Comparison of ENCODE assay signal across 28 cellular contexts in the genomic region with DNA sequence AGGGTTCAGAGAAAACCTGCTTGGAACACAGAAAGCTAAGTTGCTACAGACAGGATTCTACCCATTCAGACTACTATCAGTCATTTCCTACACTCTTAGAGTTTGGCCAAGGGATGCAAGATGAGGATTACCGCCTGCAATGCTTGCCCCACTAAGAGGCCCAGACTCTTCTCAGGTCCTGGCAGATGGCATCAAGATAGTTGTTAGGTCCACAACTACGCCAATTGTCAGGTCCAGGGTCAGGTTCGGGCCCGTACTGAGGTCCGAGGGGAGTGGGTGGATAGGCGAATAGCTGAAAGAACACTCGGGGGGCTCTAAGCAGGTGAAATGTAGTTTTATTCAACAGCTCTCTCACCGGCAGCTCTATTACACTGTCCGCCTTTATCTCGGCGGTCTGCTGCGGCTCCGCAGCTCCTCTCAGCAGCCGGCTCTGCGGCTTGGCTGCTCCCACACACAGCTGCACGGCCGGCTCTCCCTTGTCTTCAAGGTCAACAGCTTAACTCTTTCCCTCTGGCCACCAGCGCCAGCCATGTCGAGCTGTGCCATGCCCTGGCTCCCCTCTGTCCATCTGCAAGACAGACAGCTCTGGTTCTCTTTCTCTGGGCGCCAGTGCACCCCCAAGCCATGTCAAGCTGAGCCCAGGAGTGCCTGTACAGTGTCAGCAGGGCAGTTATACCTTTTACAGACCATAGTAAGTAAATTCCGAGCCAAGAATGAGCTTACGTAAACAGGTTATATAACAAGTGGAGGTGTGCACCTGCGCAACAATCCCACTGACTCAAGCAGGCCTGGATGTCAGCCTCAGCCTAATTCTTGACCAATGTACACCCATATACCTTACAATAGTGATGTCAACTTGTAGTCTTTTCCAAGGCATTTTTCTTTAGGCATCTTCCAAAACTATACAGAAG. TPM values are rescaled to one million over a fixed set of nuclear protein-coding genes. Genes with fewer than 3 reads are reported as not detected.
DNase-seq lines count a peak whose midpoint lies in the region; ATAC-seq and TF ChIP-seq lines count a peak whose summit lies in the region.
"Had no signal": no experiment of that assay in that cellular context is flagged by ENCODE, and none has a peak within 500 bp of the region (broad histone marks: within the 10 kb centered on the region; RNA-seq: fewer than 3 reads in every experiment).

No MANE protein-coding gene starts in this region.

- H3K4me1 ChIP-seq in hepatocyte (ENCODE audit: insufficient read depth): peaks cover 6% of the 10 kb centered on the region
- H3K4me1 ChIP-seq: esophagus squamous epithelium, gastroesophageal sphincter, stomach, tibial nerve had no signal

- H3K9ac ChIP-seq in neural cell (ENCODE audit: low read length): no peak overlapping the region

- H3K27me3 ChIP-seq in hepatocyte: no peaks in the 10 kb centered on the region
- H3K27me3 ChIP-seq in neural cell (ENCODE audit: insufficient read depth, low read depth, low read length): no peaks in the 10 kb centered on the region
- H3K27me3 ChIP-seq: esophagus squamous epithelium, gastroesophageal sphincter, stomach, tibial nerve had no signal

- peaks cover 6% of the 10 kb centered on the region; the same call in 1 of the 2 replicates for H3K27me3 Mint-ChIP-seq in WTC11 (ENCODE audit: low read depth)
- H3K27me3 Mint-ChIP-seq in type B pancreatic cell: no peaks in the 10 kb centered on the region

- H3K9me2 ChIP-seq in hepatocyte (replicated peaks; ENCODE audit: insufficient read depth) (no peaks in the 10 kb centered on the region), neural cell (ENCODE audit: insufficient read depth, low read length) (no peaks in the 10 kb centered on the region)

- peaks cover 29% of the 10 kb centered on the region for H3K4me1 Mint-ChIP-seq in WTC11
- peaks cover 33% of the 10 kb centered on the region for H3K4me1 Mint-ChIP-seq in type B pancreatic cell (ENCODE audit: unreplicated experiment)
- H3K4me1 Mint-ChIP-seq: activated B cell treated with CpG ODN at 0.5 μM for 24 hours; activated naive CD8-positive, alpha-beta T cell treated with anti-CD3 and anti-CD28 coated beads, Interleukin-2, amount 10 ng/mL, durations not matched to agents 7 days and 5 days; IgD-negative memory B cell had no signal

- DNase-seq in WTC11 (ENCODE audit: low spot score) (no peak), hepatocyte (ENCODE audit: low spot score) (peak; percentile 37), type B pancreatic cell (ENCODE audit: extremely low spot score, unreplicated experiment) (no peak), NOMO-1 treated with DMSO at 0.1 percent for 48 hours (lab: John Stamatoyannopoulos, UW; ENCODE audit: unreplicated experiment) (no peak), GOT3 (lab: John Stamatoyannopoulos, UW) (no peak), GM03348 (ENCODE audit: low spot score) (no peak)
- DNase-seq: activated B cell treated with CpG ODN at 0.5 μM for 24 hours; activated CD4-positive, alpha-beta memory T cell treated with anti-CD3 and anti-CD28 coated beads for 36 hours; activated effector memory CD4-positive, alpha-beta T cell treated with Interleukin-2 at 50 U/mL for 16 hours; activated naive CD8-positive, alpha-beta T cell treated with anti-CD3 and anti-CD28 coated beads, Interleukin-2, amount 10 ng/mL, durations not matched to agents 7 days and 5 days; CD4-positive, alpha-beta T cell; cortex of kidney; endodermal cell; esophagus squamous epithelium; islet precursor cell; NCI-H2081; NCI-H226; occipital lobe; PC-3; right cardiac atrium; stomach; T-helper 9 cell had no signal

- 68% methylated on average over 23 of the region's 23 CpGs for WGBS in hepatocyte (ENCODE audit: low lambda C conversion rate, missing lambda C conversion rate)

- no peak overlapping the region for H3K4me3 Mint-ChIP-seq in WTC11
- no peak overlapping the region for H3K4me3 Mint-ChIP-seq in type B pancreatic cell
- H3K4me3 Mint-ChIP-seq: activated B cell treated with CpG ODN at 0.5 μM for 24 hours; activated CD4-positive, alpha-beta memory T cell treated with anti-CD3 and anti-CD28 coated beads for 36 hours; activated naive CD8-positive, alpha-beta T cell treated with anti-CD3 and anti-CD28 coated beads, Interleukin-2, amount 10 ng/mL, durations not matched to agents 7 days and 5 days; CD4-positive, alpha-beta T cell; endodermal cell had no signal

- TF ChIP-seq CTCF in WTC11 (IDR thresholded peaks at IDR 0.05) (no peak), hepatocyte (IDR thresholded peaks at IDR 0.05; ENCODE audit: poor library complexity) (no peak), neural cell (IDR thresholded peaks at IDR 0.05; ENCODE audit: poor library complexity, severe bottlenecking) (no peak), type B pancreatic cell (conservative IDR thresholded peaks at IDR 0.05) (no peak)

- ATAC-seq in WTC11: peak; percentile 43; the same call in 1 of the 2 replicates
- ATAC-seq: gastroesophageal sphincter, PC-3, right cardiac atrium, Right ventricle myocardium inferior had no signal

- TF ChIP-seq EP300 in neural cell (conservative IDR thresholded peaks at IDR 0.05; ENCODE audit: poor library complexity, severe bottlenecking): no peak

- no peak for TF ChIP-seq RAD21 in neural cell (conservative IDR thresholded peaks at IDR 0.05)

- H3K27ac ChIP-seq in hepatocyte (peak overlapping the region; percentile 77), neural cell (ENCODE audit: low read length) (peak overlapping the region; percentile 20)
- H3K27ac ChIP-seq: gastroesophageal sphincter, stomach, tibial nerve had no signal

- no peaks in the 10 kb centered on the region for H4K20me1 ChIP-seq in hepatocyte (ENCODE audit: insufficient read depth, poor library complexity, severe bottlenecking)
- H4K20me1 ChIP-seq in neural cell (ENCODE audit: insufficient read depth): no peaks in the 10 kb centered on the region

- H3K9me3 Mint-ChIP-seq in WTC11: no peaks in the 10 kb centered on the region
- peaks cover 4% of the 10 kb centered on the region for H3K9me3 Mint-ChIP-seq in type B pancreatic cell
- H3K9me3 Mint-ChIP-seq: activated B cell treated with CpG ODN at 0.5 μM for 24 hours; activated CD4-positive, alpha-beta memory T cell treated with anti-CD3 and anti-CD28 coated beads for 36 hours; activated naive CD8-positive, alpha-beta T cell treated with anti-CD3 and anti-CD28 coated beads, Interleukin-2, amount 10 ng/mL, durations not matched to agents 7 days and 5 days; CD4-positive, alpha-beta T cell; IgD-negative memory B cell had no signal

- H3K4me3 ChIP-seq in hepatocyte: no peak overlapping the region
- H3K4me3 ChIP-seq in neural cell (ENCODE audit: low read length): no peak overlapping the region
- H3K4me3 ChIP-seq: esophagus squamous epithelium, gastroesophageal sphincter, lung, stomach, tibial nerve had no signal

- H3K36me3 Mint-ChIP-seq in WTC11 (no peaks in the 10 kb centered on the region), type B pancreatic cell (no peaks in the 10 kb centered on the region)
- H3K36me3 Mint-ChIP-seq: activated CD4-positive, alpha-beta memory T cell treated with anti-CD3 and anti-CD28 coated beads for 36 hours; activated naive CD8-positive, alpha-beta T cell treated with anti-CD3 and anti-CD28 coated beads, Interleukin-2, amount 10 ng/mL, durations not matched to agents 7 days and 5 days had no signal

- H2AFZ ChIP-seq in hepatocyte: no peak overlapping the region
- H2AFZ ChIP-seq in neural cell (ENCODE audit: low read depth, low read length): no peak overlapping the region

- H3K4me2 ChIP-seq in hepatocyte (no peak overlapping the region), neural cell (ENCODE audit: low read length) (no peak overlapping the region)

- H3F3A ChIP-seq in neural cell (ENCODE audit: insufficient read depth, low read length, poor library complexity, severe bottlenecking): no peaks in the 10 kb centered on the region

- H3K9me3 ChIP-seq in hepatocyte (ENCODE audit: low read depth) (no peaks in the 10 kb centered on the region), neural cell (ENCODE audit: low read length) (no peaks in the 10 kb centered on the region)
- H3K9me3 ChIP-seq: esophagus squamous epithelium, gastroesophageal sphincter, stomach, tibial nerve had no signal

- POLR2A ChIA-PET in WTC11 (lab: Charles Lee): no interaction called here

- H3K79me2 ChIP-seq in hepatocyte (no peaks in the 10 kb centered on the region), neural cell (replicated peaks; ENCODE audit: insufficient read depth, low read length) (no peaks in the 10 kb centered on the region)

- CTCF ChIA-PET in WTC11 (lab: Charles Lee): interaction anchor here (0.5 to 1.8 kb wide), 3 partner anchors 9 to 305 kb away, joined by 3 to 14 read pairs (median 4); a partner anchor contains a TSS

- no peaks in the 10 kb centered on the region for H3K36me3 ChIP-seq in hepatocyte (replicated peaks; ENCODE audit: insufficient read depth, low read depth)
- H3K36me3 ChIP-seq in neural cell (ENCODE audit: insufficient read depth, low read length): no peaks in the 10 kb centered on the region
- H3K36me3 ChIP-seq: esophagus squamous epithelium, gastroesophageal sphincter, stomach, tibial nerve had no signal

- no peak overlapping the region; the same call in 1 of the 2 replicates for H3K27ac Mint-ChIP-seq in WTC11
- H3K27ac Mint-ChIP-seq in type B pancreatic cell: peak overlapping the region; percentile 2
- H3K27ac Mint-ChIP-seq: activated B cell treated with CpG ODN at 0.5 μM for 24 hours; activated CD4-positive, alpha-beta memory T cell treated with anti-CD3 and anti-CD28 coated beads for 36 hours; activated naive CD8-positive, alpha-beta T cell treated with anti-CD3 and anti-CD28 coated beads, Interleukin-2, amount 10 ng/mL, durations not matched to agents 7 days and 5 days; CD4-positive, alpha-beta T cell; endodermal cell; IgD-negative memory B cell had no signal

TF ChIP-seq in WTC11, 78 proteins besides CTCF, POLR2A, EP300 and RAD21 (continues in another document):
- TF ChIP-seq, protein P1, sequence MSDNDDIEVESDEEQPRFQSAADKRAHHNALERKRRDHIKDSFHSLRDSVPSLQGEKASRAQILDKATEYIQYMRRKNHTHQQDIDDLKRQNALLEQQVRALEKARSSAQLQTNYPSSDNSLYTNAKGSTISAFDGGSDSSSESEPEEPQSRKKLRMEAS (CRISPR knock-in tag; IDR thresholded peaks at IDR 0.05): no peak
- no peak for TF ChIP-seq NR1H2 (CRISPR knock-in tag; IDR thresholded peaks at IDR 0.05)

TF ChIP-seq in neural cell, 6 proteins besides CTCF, POLR2A, EP300 and RAD21:
- TF ChIP-seq MXI1 (conservative IDR thresholded peaks at IDR 0.05; ENCODE audit: poor library complexity, severe bottlenecking): no peak

RNA-seq across cellular contexts. Expression of a gene that starts 24.0 kb away (rescaled TPM):
- total RNA-seq in WTC11 (2021) (10.7 to 18.3 TPM (median 11.4 TPM) in 3 replicates), hepatocyte (150 and 151 TPM in 2 replicates), type B pancreatic cell (ENCODE audit: low replicate concordance) (83.2 and 96.8 TPM in 2 replicates)
- polyA plus RNA-seq in hepatocyte (35.9 and 58.8 TPM in 2 replicates), neural cell (449 and 585 TPM in 2 replicates)
- 1,480 and 1,745 TPM in 2 replicates for polyA minus RNA-seq in neural cell
